6 cellular contexts compared by ENCODE assay signal in the genomic region with DNA sequence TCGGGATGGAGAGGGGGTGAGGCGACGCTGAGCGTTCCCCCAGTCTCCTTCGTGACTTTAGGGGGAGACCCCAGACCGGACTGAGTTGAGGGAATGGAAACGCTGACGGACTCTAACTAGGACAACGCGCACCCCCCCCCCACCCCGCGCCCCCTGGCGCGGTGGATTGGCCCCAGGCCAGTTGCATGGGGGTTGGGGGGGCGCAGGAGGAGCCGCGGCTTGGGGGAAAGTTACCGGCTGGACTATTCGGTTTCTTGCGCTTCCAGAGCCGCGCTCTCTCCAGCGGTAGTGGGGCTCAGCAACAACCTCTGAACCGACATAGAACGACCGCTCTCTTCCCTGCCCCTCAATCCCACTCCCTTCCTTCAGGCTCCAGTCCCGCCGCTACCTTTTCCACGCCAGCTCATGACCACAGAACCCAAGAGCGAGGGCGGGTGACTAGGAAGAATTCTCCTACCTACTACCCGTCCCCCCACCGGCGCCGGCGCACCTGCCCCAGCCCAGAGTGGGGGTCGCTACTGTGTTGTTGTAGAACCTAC. TPM values are rescaled to one million over a fixed set of nuclear protein-coding genes. Genes with fewer than 3 reads are reported as not detected.
DNase-seq lines count a peak whose midpoint lies in the region; ATAC-seq and TF ChIP-seq lines count a peak whose summit lies in the region.

No MANE protein-coding gene starts in this region.

- intact Hi-C loops in PC-3 (cut with micrococcal nuclease) (loop anchor here (2.0 kb wide), 2 partner anchors 48 to 82 kb away; a partner anchor contains a TSS), stomach (cut with DNase I; ENCODE audit: low total_unique reads) (no loop called here)

- POLR2A ChIA-PET in PC-3 (lab: Charles Lee; ENCODE audit: unreplicated experiment): interaction anchor here (0.5 to 0.7 kb wide), 3 partner anchors 30 to 957 kb away, joined by 3 to 8 read pairs (median 4); no protein-coding TSS in a partner anchor

- 0 to 1% (median 1%) methylated on average over 35 to 37 of the region's 37 CpGs for WGBS in stomach, 5 donors

- no peaks in the 10 kb centered on the region for H3K9me3 ChIP-seq in PC-3 (ENCODE audit: low read length)
- no peaks in the 10 kb centered on the region for H3K9me3 ChIP-seq in stomach

- peak overlapping the region; percentile 88 for H3K27ac ChIP-seq in PC-3 (ENCODE audit: low read length)
- peak overlapping the region; percentile 96 to 100 (median 99) for H3K27ac ChIP-seq in stomach

- in situ Hi-C loops in G401 (cut with HindIII; ENCODE audit: low sequenced_read_pairs): no loop called here

- H3K4me3 ChIP-seq in PC-3 (ENCODE audit: low read length): peak overlapping the region; percentile 83
- peak overlapping the region; percentile 90 for H3K4me3 ChIP-seq in fibroblast of pulmonary artery (replicated peaks; ENCODE audit: low read depth, low read length)
- peak overlapping the region; percentile 78 to 90 (median 85) for H3K4me3 ChIP-seq in stomach

- H3K4me1 ChIP-seq in PC-3 (ENCODE audit: insufficient read depth, low read length): peaks cover 57% of the 10 kb centered on the region
- H3K4me1 ChIP-seq in stomach: peaks cover 61 to 68% (median 65%) of the 10 kb centered on the region in 4 donors

- no peaks in the 10 kb centered on the region for H3K9me2 ChIP-seq in PC-3 (replicated peaks; ENCODE audit: low read length)

- CTCF ChIA-PET in PC-3 (lab: Charles Lee): interaction anchor here (4.1 kb wide), 1 partner anchor 14 kb away, joined by 16 read pairs; no protein-coding TSS in a partner anchor

- no peak for TF ChIP-seq POLR2A in stomach (IDR thresholded peaks at IDR 0.05)

- H3K36me3 ChIP-seq in PC-3 (ENCODE audit: low read depth, low read length): peaks cover 9% of the 10 kb centered on the region; the same call in 1 of the 2 replicates
- H3K36me3 ChIP-seq in stomach: no peaks in the 10 kb centered on the region

- no peak for ATAC-seq in PC-3
- ATAC-seq in GM21528 (IDR thresholded peaks at IDR 0.05; ENCODE audit: low FRiP score, unreplicated experiment): no peak

- H4K20me1 ChIP-seq in PC-3 (ENCODE audit: low read length): 0 out of 2 replicates have a peak, but pooled peaks cover 3% of the 10 kb centered on the region

- H3K27me3 ChIP-seq in PC-3 (ENCODE audit: low read length) (no peaks in the 10 kb centered on the region), stomach (no peaks in the 10 kb centered on the region)

- H3F3A ChIP-seq in PC-3 (ENCODE audit: low read length, unreplicated experiment): peaks cover 4% of the 10 kb centered on the region

- H3K4me2 ChIP-seq in PC-3 (ENCODE audit: low read length): peak overlapping the region; percentile 98

- peak overlapping the region; percentile 74 for H3K9ac ChIP-seq in PC-3 (ENCODE audit: low read length)

- BruUV-seq in PC-3 (replicated peaks; lab: Mats Ljungman, UMichigan): TSS peak; percentile 56

- peaks cover 57% of the 10 kb centered on the region for H3K79me2 ChIP-seq in PC-3 (ENCODE audit: low read length)

- H2AFZ ChIP-seq in PC-3 (ENCODE audit: low read length): peak overlapping the region; percentile 61

- TF ChIP-seq EP300 in stomach (IDR thresholded peaks at IDR 0.05): no peak

- peak; percentile 56 for DNase-seq in G401 (ENCODE audit: low spot score)
- peak; percentile 47 for DNase-seq in PC-3
- no peak for DNase-seq in fibroblast of pulmonary artery (ENCODE audit: low read depth)
- DNase-seq in stomach: no peak
- DNase-seq in SK-N-DZ (ENCODE audit: low spot score): no peak

- TF ChIP-seq CTCF in PC-3 (conservative IDR thresholded peaks at IDR 0.05; ENCODE audit: low read depth, low read length) (no peak), fibroblast of pulmonary artery (IDR thresholded peaks at IDR 0.05; ENCODE audit: low read length, missing control alignments) (no peak), stomach (IDR thresholded peaks at IDR 0.05) (no peak)

RNA-seq across cellular contexts. Expression of a gene that starts 0.7 kb away (rescaled TPM):
- 30.6 and 33.0 TPM in 2 replicates for total RNA-seq in G401 (2014; rRNA removed; shearing (Covaris generic))
- total RNA-seq in PC-3 (2014; rRNA removed) (39.7 and 59.1 TPM in 2 replicates), stomach (100 to 1,000 TPM in 1 of 5 donors, 10 to 100 TPM in 4; 32.3 to 134 (median 53.9) TPM)
- polyA plus RNA-seq in stomach: 10 to 100 TPM; 29.6 to 39.5 (median 35.6) TPM
- 4.1 and 4.9 TPM in 2 replicates for polyA plus RNA-seq in SK-N-DZ (2014; cell fraction: cytosol; rRNA removed)
- 8.2 and 11.4 TPM in 2 replicates for polyA plus RNA-seq in SK-N-DZ (2014; cell fraction: nucleus; rRNA removed)

RNA-seq across cellular contexts. Expression of a gene that starts 9.9 kb away (rescaled TPM):
- 0.74 TPM in 1 of 2 replicates, not detected in the other for total RNA-seq in G401 (2014; rRNA removed; shearing (Covaris generic))
- not detected in 2 replicates for total RNA-seq in PC-3 (2014; rRNA removed)
- 10 to 100 TPM in 1 of 5 donors, 1 to 10 TPM in 1, not detected in 3; 1.1 to 11.6 TPM for total RNA-seq in stomach
- polyA plus RNA-seq in stomach: not detected
- polyA plus RNA-seq in SK-N-DZ (2014; cell fraction: cytosol; rRNA removed): not detected in 2 replicates
- 0.98 TPM in 1 of 2 replicates, not detected in the other for polyA plus RNA-seq in SK-N-DZ (2014; cell fraction: nucleus; rRNA removed)

RNA-seq across cellular contexts. Expression of a gene that starts 20.2 kb away (rescaled TPM):
- 39.9 and 49.4 TPM in 2 replicates for total RNA-seq in G401 (2014; rRNA removed; shearing (Covaris generic))
- total RNA-seq in PC-3 (2014; rRNA removed) (58.5 and 84.0 TPM in 2 replicates), stomach (10 to 100 TPM; 14.1 to 76.5 (median 54.8) TPM)
- 10 to 100 TPM; 31.4 to 43.8 (median 40.4) TPM for polyA plus RNA-seq in stomach
- polyA plus RNA-seq in SK-N-DZ (2014; cell fraction: cytosol; rRNA removed): 133 and 172 TPM in 2 replicates
- 243 and 343 TPM in 2 replicates for polyA plus RNA-seq in SK-N-DZ (2014; cell fraction: nucleus; rRNA removed)

RNA-seq across cellular contexts. Expression of a gene that starts 28.8 kb away (rescaled TPM):
- total RNA-seq in G401 (2014; rRNA removed; shearing (Covaris generic)): 187 and 192 TPM in 2 replicates
- total RNA-seq in PC-3 (2014; rRNA removed) (330 and 390 TPM in 2 replicates), stomach (10 to 100 TPM in 2 of 5 donors, 1 to 10 TPM in 3; 4.7 to 36.1 (median 5.2) TPM)
- polyA plus RNA-seq in stomach: 10 to 100 TPM; 40.9 to 73.3 (median 63.9) TPM
- polyA plus RNA-seq in SK-N-DZ (2014; cell fraction: cytosol; rRNA removed): 523 and 644 TPM in 2 replicates
- 311 and 412 TPM in 2 replicates for polyA plus RNA-seq in SK-N-DZ (2014; cell fraction: nucleus; rRNA removed)

RNA-seq across cellular contexts. Expression of a gene that starts 30.3 kb away (rescaled TPM):
- total RNA-seq in G401 (2014; rRNA removed; shearing (Covaris generic)): 0.31 TPM in 1 of 2 replicates, not detected in the other
- total RNA-seq in PC-3 (2014; rRNA removed) (0.18 and 3.0 TPM in 2 replicates), stomach (100 to 1,000 TPM in 1 of 5 donors, not detected in 4; 158 TPM)
- polyA plus RNA-seq in stomach: 1 to 10 TPM; 1.6 to 6.6 (median 6.1) TPM
- 0.28 TPM in 1 of 2 replicates, not detected in the other for polyA plus RNA-seq in SK-N-DZ (2014; cell fraction: cytosol; rRNA removed)
- 0.19 and 2.3 TPM in 2 replicates for polyA plus RNA-seq in SK-N-DZ (2014; cell fraction: nucleus; rRNA removed)

Comparison
In these comparisons a context has a peak if more than half of its experiments do, and no peak if none do; other contexts are left out.
1. DNase-seq: peak in G401 (single experiment) and PC-3 (single experiment); none in fibroblast of pulmonary artery (single experiment), stomach (single experiment) and SK-N-DZ (single experiment).
2. Peak in every context shown above with its lines, with median percentiles within 50 percentile points of each other: H3K4me3 ChIP-seq.